20 cellular contexts compared by ENCODE assay signal in genomic region chr2:68730828-68731227, GRCh38. TPM values are rescaled to one million over a fixed set of nuclear protein-coding genes. Genes with fewer than 3 reads are reported as not detected.
DNase-seq lines count a peak whose midpoint lies in the region; ATAC-seq, FAIRE-seq and TF ChIP-seq lines count a peak whose summit lies in the region.
"Had no signal": no experiment of that assay in that cellular context is flagged by ENCODE, and none has a peak within 500 bp of the region (broad histone marks: within the 10 kb centered on the region; RNA-seq: fewer than 3 reads in every experiment).

No MANE protein-coding gene starts in this region.

- WGBS in small intestine, 3 donors = 47 to 64% (median 53%) methylated on average over 6 of the region's 6 CpGs
- 38 to 51% (median 42%) methylated on average over 6 of the region's 6 CpGs for WGBS in ovary, 3 donors

- intact Hi-C loops in ovary (cut with DNase I) = no loop called here

- H3K36me3 Mint-ChIP-seq in stimulated activated naive CD8-positive, alpha-beta T cell treated with anti-CD3 and anti-CD28 coated beads, Interleukin-15, Interleukin-2, amounts not matched to agents 100 ng/mL and 50 ng/mL, for 24 hours (ENCODE audit: low read depth) = peaks cover 5% of the 10 kb centered on the region

- FAIRE-seq in small intestine (lab: Jason Lieb, UNC) = no peak
- FAIRE-seq: G401.6, GM18507 had no signal

- no peak overlapping the region for H3K4me2 ChIP-seq in OCI-LY1 (ENCODE audit: low read length)

- H3K27ac ChIP-seq in OCI-LY1 (ENCODE audit: low read depth, low read length, poor library complexity, severe bottlenecking) (no peak overlapping the region), epithelial cell of prostate (peak overlapping the region; percentile 26), small intestine (ENCODE audit: low read depth in 1 of 2, low read length in 1 of 2) (no peak overlapping the region), ovary (no peak overlapping the region)
- H3K27ac ChIP-seq: uterus had no signal

- no peaks in the 10 kb centered on the region for H3K9me2 ChIP-seq in OCI-LY1 (ENCODE audit: low read depth, low read length)

- H3K27ac Mint-ChIP-seq in stimulated activated naive CD8-positive, alpha-beta T cell treated with anti-CD3 and anti-CD28 coated beads, Interleukin-15, Interleukin-2, amounts not matched to agents 100 ng/mL and 50 ng/mL, for 24 hours = peak overlapping the region; percentile 59
- no peak overlapping the region for H3K27ac Mint-ChIP-seq in stimulated activated naive CD8-positive, alpha-beta T cell treated with anti-CD3 and anti-CD28 coated beads, Interleukin-15, amount 100 ng/mL, for 72 hours
- H3K27ac Mint-ChIP-seq: activated CD8-positive, alpha-beta T cell treated with anti-CD3 and anti-CD28 coated beads, Interleukin-2, amount 10 ng/mL, durations not matched to agents 7 days and 5 days had no signal

- peak overlapping the region; percentile 71; the same call in 1 of the 2 replicates for H2AFZ ChIP-seq in OCI-LY1 (ENCODE audit: low read length)

- H3K27me3 ChIP-seq in OCI-LY1 (ENCODE audit: insufficient read depth, low read length) (no peaks in the 10 kb centered on the region), small intestine (ENCODE audit: control insufficient read depth in 2 of 2, insufficient read depth in 2 of 2, low read length in 2 of 2) (no peaks in the 10 kb centered on the region), ovary (no peaks in the 10 kb centered on the region)
- H3K27me3 ChIP-seq: uterus had no signal

- no peak for TF ChIP-seq EP300 in ovary (IDR thresholded peaks at IDR 0.05)

- H3K36me3 ChIP-seq in OCI-LY1 (ENCODE audit: insufficient read depth, low read length) = no peaks in the 10 kb centered on the region
- H3K36me3 ChIP-seq in small intestine (ENCODE audit: control insufficient read depth in 2 of 2, insufficient read depth in 2 of 2, low read length in 2 of 2) = no peaks in the 10 kb centered on the region
- H3K36me3 ChIP-seq in ovary = no peaks in the 10 kb centered on the region
- H3K36me3 ChIP-seq: uterus had no signal

- H3K4me3 ChIP-seq in OCI-LY1 (ENCODE audit: low read depth, low read length, poor library complexity, severe bottlenecking) (no peak overlapping the region), small intestine (ENCODE audit: low read depth in 1 of 2, low read length in 2 of 2) (no peak overlapping the region), ovary (no peak overlapping the region)
- H3K4me3 ChIP-seq: uterus had no signal

- no peak overlapping the region for H3K9ac ChIP-seq in OCI-LY1 (ENCODE audit: low read length)

- no peaks in the 10 kb centered on the region for H4K20me1 ChIP-seq in OCI-LY1 (ENCODE audit: insufficient read depth, low read length)

- peaks cover 31% of the 10 kb centered on the region for H3K4me1 Mint-ChIP-seq in stimulated activated naive CD8-positive, alpha-beta T cell treated with anti-CD3 and anti-CD28 coated beads, Interleukin-15, Interleukin-2, amounts not matched to agents 100 ng/mL and 50 ng/mL, for 24 hours (ENCODE audit: low read depth)
- peaks cover 40% of the 10 kb centered on the region for H3K4me1 Mint-ChIP-seq in stimulated activated naive CD8-positive, alpha-beta T cell treated with anti-CD3 and anti-CD28 coated beads, Interleukin-15, amount 100 ng/mL, for 72 hours

- no peak for TF ChIP-seq CTCF in OCI-LY1 (IDR thresholded peaks at IDR 0.05; ENCODE audit: low read length)
- TF ChIP-seq CTCF in ovary (IDR thresholded peaks at IDR 0.05) = no peak

- no peak for DNase-seq in stimulated activated naive CD8-positive, alpha-beta T cell treated with anti-CD3 and anti-CD28 coated beads, Interleukin-15, amount 100 ng/mL, for 72 hours
- DNase-seq in epithelial cell of prostate (ENCODE audit: low read depth, low spot score) (peak; percentile 78), small intestine (no peak), activated gamma-delta T cell (lab: John Stamatoyannopoulos, UW) (no peak), ovary (no peak)
- no peak for DNase-seq in stimulated activated CD4-positive, alpha-beta T cell treated with anti-CD3 and anti-CD28 coated beads, Interleukin-4, amount 100 ng/mL, for 4 hours
- DNase-seq: activated CD8-positive, alpha-beta T cell treated with anti-CD3 and anti-CD28 coated beads, Interleukin-2, amount 10 ng/mL, durations not matched to agents 7 days and 5 days; activated naive CD4-positive, alpha-beta T cell treated with anti-CD3 and anti-CD28 coated beads for 36 hours; AML-193; cerebellar nuclear complex; erythroblast; NCI-H1417 treated with DMSO at 0.1 percent for 48 hours; NCI-H524; occipital lobe; stimulated activated CD8-positive, alpha-beta memory T cell treated with anti-CD3 and anti-CD28 coated beads, Interleukin-4, amount 100 ng/mL, for 48 hours; uterus had no signal

- ATAC-seq in stimulated activated naive CD8-positive, alpha-beta T cell treated with anti-CD3 and anti-CD28 coated beads, Interleukin-15, amount 100 ng/mL, for 72 hours = no peak
- ATAC-seq: activated CD8-positive, alpha-beta T cell treated with anti-CD3 and anti-CD28 coated beads, Interleukin-2, amount 10 ng/mL, durations not matched to agents 7 days and 5 days had no signal

- H3K79me2 ChIP-seq in OCI-LY1 (ENCODE audit: insufficient read depth, low read length) = peaks cover 7% of the 10 kb centered on the region

- H3K9me3 ChIP-seq in OCI-LY1 (ENCODE audit: low read length) = no peaks in the 10 kb centered on the region
- H3K9me3 ChIP-seq in small intestine (ENCODE audit: control insufficient read depth, low read depth) = no peaks in the 10 kb centered on the region
- no peaks in the 10 kb centered on the region for H3K9me3 ChIP-seq in ovary
- H3K9me3 ChIP-seq: uterus had no signal

- no peaks in the 10 kb centered on the region for H3K27me3 Mint-ChIP-seq in stimulated activated naive CD8-positive, alpha-beta T cell treated with anti-CD3 and anti-CD28 coated beads, Interleukin-15, Interleukin-2, amounts not matched to agents 100 ng/mL and 50 ng/mL, for 24 hours
- no peaks in the 10 kb centered on the region for H3K27me3 Mint-ChIP-seq in stimulated activated naive CD8-positive, alpha-beta T cell treated with anti-CD3 and anti-CD28 coated beads, Interleukin-15, amount 100 ng/mL, for 72 hours

- H3K4me3 Mint-ChIP-seq in stimulated activated naive CD8-positive, alpha-beta T cell treated with anti-CD3 and anti-CD28 coated beads, Interleukin-15, Interleukin-2, amounts not matched to agents 100 ng/mL and 50 ng/mL, for 24 hours = no peak overlapping the region
- no peak overlapping the region for H3K4me3 Mint-ChIP-seq in stimulated activated naive CD8-positive, alpha-beta T cell treated with anti-CD3 and anti-CD28 coated beads, Interleukin-15, amount 100 ng/mL, for 72 hours
- H3K4me3 Mint-ChIP-seq: activated CD8-positive, alpha-beta T cell treated with anti-CD3 and anti-CD28 coated beads, Interleukin-2, amount 10 ng/mL, durations not matched to agents 7 days and 5 days; activated naive CD4-positive, alpha-beta T cell treated with anti-CD3 and anti-CD28 coated beads for 36 hours had no signal

- H3K9me3 Mint-ChIP-seq in stimulated activated naive CD8-positive, alpha-beta T cell treated with anti-CD3 and anti-CD28 coated beads, Interleukin-15, Interleukin-2, amounts not matched to agents 100 ng/mL and 50 ng/mL, for 24 hours = no peaks in the 10 kb centered on the region
- H3K9me3 Mint-ChIP-seq in stimulated activated naive CD8-positive, alpha-beta T cell treated with anti-CD3 and anti-CD28 coated beads, Interleukin-15, amount 100 ng/mL, for 72 hours = no peaks in the 10 kb centered on the region
- H3K9me3 Mint-ChIP-seq: activated naive CD4-positive, alpha-beta T cell treated with anti-CD3 and anti-CD28 coated beads for 36 hours had no signal

- no peak for TF ChIP-seq POLR2A in ovary (IDR thresholded peaks at IDR 0.05)

- H3K4me1 ChIP-seq in OCI-LY1 (ENCODE audit: insufficient read depth, low read length, severe bottlenecking) (peaks cover 54% of the 10 kb centered on the region), small intestine (ENCODE audit: control insufficient read depth in 2 of 2, insufficient read depth in 1 of 2, low read depth in 1 of 2, low read length in 1 of 2) (no peaks in the 10 kb centered on the region), ovary (ENCODE audit: insufficient read depth) (no peaks in the 10 kb centered on the region)
- H3K4me1 ChIP-seq: uterus had no signal

- H3F3A ChIP-seq in OCI-LY1 (ENCODE audit: insufficient read depth, low read length) = no peaks in the 10 kb centered on the region

RNA-seq across cellular contexts. Expression of gene ARHGAP25, which starts 3.8 kb away (rescaled TPM):
- polyA plus RNA-seq in small intestine (1 to 10 TPM; 1.8 to 7.6 (median 3.6) TPM), ovary (10 to 100 TPM; 13.7 to 30.5 TPM)
- 10 to 100 TPM in 4 of 7 donors, 1 to 10 TPM in 3; 8.5 to 15.6 (median 12.4) TPM for total RNA-seq in ovary
